In genomic region chr3:49529567-49529966, GRCh38 we compare ENCODE assay signal across 25 cellular contexts. TPM values are rescaled to one million over a fixed set of nuclear protein-coding genes. Genes with fewer than 3 reads are reported as not detected.
DNase-seq lines count a peak whose midpoint lies in the region; ATAC-seq, FAIRE-seq and TF ChIP-seq lines count a peak whose summit lies in the region.
"Had no signal": no experiment of that assay in that cellular context is flagged by ENCODE, and none has a peak within 500 bp of the region (broad histone marks: within the 10 kb centered on the region; RNA-seq: fewer than 3 reads in every experiment).

No MANE protein-coding gene starts in this region.

- H3K4me3 ChIP-seq in spleen (no peak overlapping the region), Peyer's patch (no peak overlapping the region)
- H3K4me3 ChIP-seq: transverse colon had no signal

- peaks cover 18% of the 10 kb centered on the region for H3K4me1 Mint-ChIP-seq in activated CD4-positive, alpha-beta T cell treated with anti-CD3 and anti-CD28 coated beads, Interleukin-2, amount 10 ng/mL, durations not matched to agents 24 days and 14 days
- peaks cover 17% of the 10 kb centered on the region for H3K4me1 Mint-ChIP-seq in activated naive CD8-positive, alpha-beta T cell treated with anti-CD3 and anti-CD28 coated beads for 36 hours
- peaks cover 17% of the 10 kb centered on the region for H3K4me1 Mint-ChIP-seq in stimulated activated effector memory CD8-positive, alpha-beta T cell treated with anti-CD3 and anti-CD28 coated beads, Interleukin-12 subunit alpha, Interleukin-12 subunit beta, amount 100 ng/mL, for 72 hours
- H3K4me1 Mint-ChIP-seq: mesothelial cell of epicardium had no signal

- no peak for TF ChIP-seq POLR2A in spleen (IDR thresholded peaks at IDR 0.05)
- no peak for TF ChIP-seq POLR2A in Peyer's patch (IDR thresholded peaks at IDR 0.05)

- peak overlapping the region; percentile 0 for H3K4me3 Mint-ChIP-seq in activated CD4-positive, alpha-beta T cell treated with anti-CD3 and anti-CD28 coated beads, Interleukin-2, amount 10 ng/mL, durations not matched to agents 24 days and 14 days
- H3K4me3 Mint-ChIP-seq in activated naive CD8-positive, alpha-beta T cell treated with anti-CD3 and anti-CD28 coated beads for 36 hours, result no peak overlapping the region
- H3K4me3 Mint-ChIP-seq in stimulated activated effector memory CD8-positive, alpha-beta T cell treated with anti-CD3 and anti-CD28 coated beads, Interleukin-12 subunit alpha, Interleukin-12 subunit beta, amount 100 ng/mL, for 72 hours, result no peak overlapping the region
- H3K4me3 Mint-ChIP-seq: CD8-positive, alpha-beta T cell; dendritic cell treated with granulocyte-macrophage colony-stimulating factor and Interleukin-4, amounts not matched to agents 40 ng/mL and 50 ng/mL, for 4 days; HFFc6; mesothelial cell of epicardium; naive thymus-derived CD8-positive, alpha-beta T cell had no signal

- no peaks in the 10 kb centered on the region for H3K27me3 Mint-ChIP-seq in activated CD4-positive, alpha-beta T cell treated with anti-CD3 and anti-CD28 coated beads, Interleukin-2, amount 10 ng/mL, durations not matched to agents 24 days and 14 days
- no peaks in the 10 kb centered on the region for H3K27me3 Mint-ChIP-seq in activated naive CD8-positive, alpha-beta T cell treated with anti-CD3 and anti-CD28 coated beads for 36 hours
- H3K27me3 Mint-ChIP-seq: dendritic cell treated with granulocyte-macrophage colony-stimulating factor and Interleukin-4, amounts not matched to agents 40 ng/mL and 50 ng/mL, for 4 days; naive thymus-derived CD8-positive, alpha-beta T cell had no signal

- peak; percentile 65 for DNase-seq in activated CD4-positive, alpha-beta T cell treated with anti-CD3 and anti-CD28 coated beads, Interleukin-2, amount 10 ng/mL, durations not matched to agents 24 days and 14 days
- DNase-seq in activated CD4-positive, alpha-beta T cell treated with anti-CD3 and anti-CD28 coated beads for 4 hours, result no peak
- no peak for DNase-seq in GM19239 (ENCODE audit: insufficient read length, low spot score)
- peak; percentile 46 for DNase-seq in activated naive CD8-positive, alpha-beta T cell treated with anti-CD3 and anti-CD28 coated beads for 36 hours
- DNase-seq in stimulated activated effector memory CD8-positive, alpha-beta T cell treated with anti-CD3 and anti-CD28 coated beads, Interleukin-12 subunit alpha, Interleukin-12 subunit beta, amount 100 ng/mL, for 72 hours (ENCODE audit: low spot score in 2 of 2), result no peak
- DNase-seq in spleen, result no peak
- DNase-seq in stimulated activated CD4-positive, alpha-beta T cell treated with anti-CD3 and anti-CD28 coated beads, Interleukin-4, amount 100 ng/mL, for 24 hours, result no peak
- no peak for DNase-seq in Peyer's patch
- DNase-seq: activated gamma-delta T cell; AML-193; CD8-positive, alpha-beta T cell; HFFc6; naive thymus-derived CD8-positive, alpha-beta T cell; NCI-H1417 treated with DMSO at 0.1 percent for 48 hours; NCI-H2107; NCI-H446; OCI-M1; retina; transverse colon; WERI-Rb-1 had no signal

- H3K27ac ChIP-seq in spleen, result no peak overlapping the region
- no peak overlapping the region for H3K27ac ChIP-seq in Peyer's patch
- H3K27ac ChIP-seq: transverse colon, WERI-Rb-1 had no signal

- H3K36me3 Mint-ChIP-seq in activated CD4-positive, alpha-beta T cell treated with anti-CD3 and anti-CD28 coated beads, Interleukin-2, amount 10 ng/mL, durations not matched to agents 24 days and 14 days (ENCODE audit: low read depth), result peaks cover 34% of the 10 kb centered on the region
- peaks cover 18% of the 10 kb centered on the region for H3K36me3 Mint-ChIP-seq in activated naive CD8-positive, alpha-beta T cell treated with anti-CD3 and anti-CD28 coated beads for 36 hours
- H3K36me3 Mint-ChIP-seq in stimulated activated effector memory CD8-positive, alpha-beta T cell treated with anti-CD3 and anti-CD28 coated beads, Interleukin-12 subunit alpha, Interleukin-12 subunit beta, amount 100 ng/mL, for 72 hours, result peaks cover 46% of the 10 kb centered on the region

- TF ChIP-seq CTCF in spleen (IDR thresholded peaks at IDR 0.05 in 8 of 11, conservative IDR thresholded peaks at IDR 0.05 in 3 of 11), result no peak
- TF ChIP-seq CTCF in Peyer's patch (IDR thresholded peaks at IDR 0.05), result no peak

- H3K27me3 ChIP-seq in spleen (replicated peaks in 1 of 7) (no peaks in the 10 kb centered on the region), Peyer's patch (no peaks in the 10 kb centered on the region)
- H3K27me3 ChIP-seq: transverse colon had no signal

- peak; percentile 82 for ATAC-seq in stimulated activated effector memory CD8-positive, alpha-beta T cell treated with anti-CD3 and anti-CD28 coated beads, Interleukin-12 subunit alpha, Interleukin-12 subunit beta, amount 100 ng/mL, for 72 hours
- ATAC-seq: CD8-positive, alpha-beta T cell; naive thymus-derived CD8-positive, alpha-beta T cell; SK-N-SH treated with all-trans-retinoic acid at 6 μM for 48 hours had no signal

- intact Hi-C loops in activated CD4-positive, alpha-beta T cell treated with anti-CD3 and anti-CD28 coated beads, Interleukin-2, amount 10 ng/mL, durations not matched to agents 24 days and 14 days (cut with micrococcal nuclease), result loop anchor here (2.0 kb wide), 1 partner anchor 59 kb away; the partner anchor contains the start of gene DAG1
- intact Hi-C loops in spleen (cut with DNase I; ENCODE audit: low total_unique reads), result no loop called here

- H3K27ac Mint-ChIP-seq in activated CD4-positive, alpha-beta T cell treated with anti-CD3 and anti-CD28 coated beads, Interleukin-2, amount 10 ng/mL, durations not matched to agents 24 days and 14 days, result peak overlapping the region; percentile 73
- peak overlapping the region; percentile 22 for H3K27ac Mint-ChIP-seq in activated naive CD8-positive, alpha-beta T cell treated with anti-CD3 and anti-CD28 coated beads for 36 hours
- peak overlapping the region; percentile 79 for H3K27ac Mint-ChIP-seq in stimulated activated effector memory CD8-positive, alpha-beta T cell treated with anti-CD3 and anti-CD28 coated beads, Interleukin-12 subunit alpha, Interleukin-12 subunit beta, amount 100 ng/mL, for 72 hours
- H3K27ac Mint-ChIP-seq: CD8-positive, alpha-beta T cell; dendritic cell treated with granulocyte-macrophage colony-stimulating factor and Interleukin-4, amounts not matched to agents 40 ng/mL and 50 ng/mL, for 4 days; HFFc6; mesothelial cell of epicardium had no signal

- H3K4me1 ChIP-seq in spleen, result peaks cover 0 to 5% (median 0%) of the 10 kb centered on the region in 6 donors
- no peaks in the 10 kb centered on the region for H3K4me1 ChIP-seq in Peyer's patch
- H3K4me1 ChIP-seq: transverse colon had no signal

- peaks cover 0 to 68% (median 32%) of the 10 kb centered on the region in 6 donors for H3K36me3 ChIP-seq in spleen
- peaks cover 0 to 50% (median 0%) of the 10 kb centered on the region in 3 donors for H3K36me3 ChIP-seq in Peyer's patch

- FAIRE-seq in GM19239 (lab: Jason Lieb, UNC), result peak; percentile 11
- FAIRE-seq: A204.1, islet of Langerhans had no signal

- no peaks in the 10 kb centered on the region for H3K9me3 Mint-ChIP-seq in activated CD4-positive, alpha-beta T cell treated with anti-CD3 and anti-CD28 coated beads, Interleukin-2, amount 10 ng/mL, durations not matched to agents 24 days and 14 days
- H3K9me3 Mint-ChIP-seq in activated naive CD8-positive, alpha-beta T cell treated with anti-CD3 and anti-CD28 coated beads for 36 hours, result no peaks in the 10 kb centered on the region
- H3K9me3 Mint-ChIP-seq in stimulated activated effector memory CD8-positive, alpha-beta T cell treated with anti-CD3 and anti-CD28 coated beads, Interleukin-12 subunit alpha, Interleukin-12 subunit beta, amount 100 ng/mL, for 72 hours, result no peaks in the 10 kb centered on the region
- H3K9me3 Mint-ChIP-seq: CD8-positive, alpha-beta T cell; dendritic cell treated with granulocyte-macrophage colony-stimulating factor and Interleukin-4, amounts not matched to agents 40 ng/mL and 50 ng/mL, for 4 days; HFFc6; mesothelial cell of epicardium; naive thymus-derived CD8-positive, alpha-beta T cell had no signal

- H3K9me3 ChIP-seq in spleen (no peaks in the 10 kb centered on the region), Peyer's patch (no peaks in the 10 kb centered on the region)
- H3K9me3 ChIP-seq: transverse colon had no signal

RNA-seq across cellular contexts. Expression of gene BSN, which starts 24.7 kb away (rescaled TPM):
- total RNA-seq in activated CD4-positive, alpha-beta T cell treated with anti-CD3 and anti-CD28 coated beads, Interleukin-2, amount 10 ng/mL, durations not matched to agents 24 days and 14 days, result 0.09 TPM in 2 replicates
- under 1 TPM; 0.10 to 0.35 TPM for total RNA-seq in activated naive CD8-positive, alpha-beta T cell treated with anti-CD3 and anti-CD28 coated beads for 36 hours
- total RNA-seq in spleen (1 to 10 TPM in 1 of 7 donors, under 1 TPM in 6; 0.26 to 1.1 (median 0.51) TPM), Peyer's patch (1 to 10 TPM in 1 of 4 donors, under 1 TPM in 3; 0.18 to 3.3 (median 0.85) TPM)
- polyA plus RNA-seq in spleen, result under 1 TPM; 0.02 to 0.06 (median 0.03) TPM

RNA-seq across cellular contexts. Expression of gene DAG1, which starts 59.5 kb away (rescaled TPM):
- total RNA-seq in activated CD4-positive, alpha-beta T cell treated with anti-CD3 and anti-CD28 coated beads, Interleukin-2, amount 10 ng/mL, durations not matched to agents 24 days and 14 days, result 21.3 and 21.9 TPM in 2 replicates
- 10 to 100 TPM; 10.8 to 12.3 TPM for total RNA-seq in activated naive CD8-positive, alpha-beta T cell treated with anti-CD3 and anti-CD28 coated beads for 36 hours
- total RNA-seq in spleen (10 to 100 TPM; 24.9 to 42.7 (median 31.0) TPM), Peyer's patch (10 to 100 TPM; 11.6 to 79.2 (median 62.6) TPM)
- polyA plus RNA-seq in spleen, result 1 to 10 TPM; 3.0 to 8.9 (median 6.3) TPM

Comparison
In these comparisons a context has a peak if more than half of its experiments do, and no peak if none do; other contexts are left out.
1. DNase-seq: peak in activated CD4-positive, alpha-beta T cell treated with anti-CD3 and anti-CD28 coated beads, Interleukin-2, amount 10 ng/mL, durations not matched to agents 24 days and 14 days (single experiment) and activated naive CD8-positive, alpha-beta T cell treated with anti-CD3 and anti-CD28 coated beads for 36 hours (single experiment); none in activated CD4-positive, alpha-beta T cell treated with anti-CD3 and anti-CD28 coated beads for 4 hours (0 of 2), GM19239 (single experiment), stimulated activated effector memory CD8-positive, alpha-beta T cell treated with anti-CD3 and anti-CD28 coated beads, Interleukin-12 subunit alpha, Interleukin-12 subunit beta, amount 100 ng/mL, for 72 hours (0 of 2), spleen (single experiment), stimulated activated CD4-positive, alpha-beta T cell treated with anti-CD3 and anti-CD28 coated beads, Interleukin-4, amount 100 ng/mL, for 24 hours (single experiment) and Peyer's patch (0 of 3).
2. H3K27ac Mint-ChIP-seq: peak in every context shown above with its lines; median percentile 79 in stimulated activated effector memory CD8-positive, alpha-beta T cell treated with anti-CD3 and anti-CD28 coated beads, Interleukin-12 subunit alpha, Interleukin-12 subunit beta, amount 100 ng/mL, for 72 hours; 73 in activated CD4-positive, alpha-beta T cell treated with anti-CD3 and anti-CD28 coated beads, Interleukin-2, amount 10 ng/mL, durations not matched to agents 24 days and 14 days; 22 in activated naive CD8-positive, alpha-beta T cell treated with anti-CD3 and anti-CD28 coated beads for 36 hours.